In the genomic region with DNA sequence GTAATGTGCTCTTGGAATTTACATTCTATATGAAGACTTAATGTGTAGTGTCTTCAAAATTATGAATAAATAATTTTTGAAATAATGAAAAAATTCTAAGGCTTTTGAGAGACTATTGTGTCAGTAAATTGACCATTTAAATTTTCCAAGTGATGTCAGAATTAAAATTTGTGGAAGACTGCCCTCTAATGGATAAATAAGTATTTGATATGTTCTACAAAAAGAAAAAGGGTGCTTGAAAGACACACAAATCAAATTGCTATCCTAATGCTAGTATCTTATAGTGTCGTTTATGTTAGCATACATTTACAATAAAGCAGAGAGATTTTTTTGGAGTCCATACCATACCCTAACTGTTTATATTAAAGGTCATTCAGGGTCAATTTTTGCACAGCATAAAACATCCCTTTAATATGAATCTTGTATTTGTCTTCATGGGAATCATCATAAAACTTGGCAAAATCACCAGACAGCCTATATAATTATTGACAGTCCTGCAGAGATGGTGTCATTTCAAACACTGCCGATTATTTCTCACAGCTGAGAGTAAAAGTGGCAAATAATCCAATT, we compare ENCODE assay signal across 8 cellular contexts.
A peak's percentile ranks its signal among the peaks of the same experiment; 100 is the strongest.
DNase-seq lines count a peak whose midpoint lies in the region; ATAC-seq, FAIRE-seq and TF ChIP-seq lines count a peak whose summit lies in the region.

No MANE protein-coding gene starts in this region.

- in situ Hi-C loops in T47D (cut with HindIII; ENCODE audit: low pct_unique_long_range_greater_than_20kb, low sequenced_read_pairs): no loop called here

- no peak for TF ChIP-seq POLR2A in GM12891 (IDR thresholded peaks at IDR 0.05; ENCODE audit: low read depth, low read length)

- DNase-seq in DMS53 treated with DMSO at 0.1 percent for 48 hours (lab: John Stamatoyannopoulos, UW; ENCODE audit: unreplicated experiment) (peak; percentile 38), Kasumi-1 (lab: John Stamatoyannopoulos, UW) (peak; percentile 60 to 69), T47D (ENCODE audit: low read depth in 1 of 2, low spot score in 1 of 2) (peak; percentile 11 to 52), medulla oblongata (ENCODE audit: extremely low spot score) (peak; percentile 60), GM12891 (ENCODE audit: insufficient read length, low spot score) (no peak), UCSD-AML1 (lab: John Stamatoyannopoulos, UW; ENCODE audit: unreplicated experiment) (no peak)

- FAIRE-seq in GM12891 (lab: Jason Lieb, UNC): no peak

- ATAC-seq in HG03442 (IDR thresholded peaks at IDR 0.05; ENCODE audit: unreplicated experiment) (no peak), GM21367 (IDR thresholded peaks at IDR 0.05; ENCODE audit: unreplicated experiment) (no peak)

TF ChIP-seq in GM12891, 5 proteins besides CTCF, POLR2A, EP300 and RAD21:
- TF ChIP-seq SPI1 (IDR thresholded peaks at IDR 0.05; ENCODE audit: low read depth, low read length) (no peak), PAX5 (IDR thresholded peaks at IDR 0.05; ENCODE audit: insufficient read depth, low read length, severe bottlenecking) (no peak), POU2F2 (IDR thresholded peaks at IDR 0.05; ENCODE audit: low read depth, low read length) (no peak), TAF1 (IDR thresholded peaks at IDR 0.05; ENCODE audit: low read depth, low read length) (no peak)
TF ChIP-seq in GM12891: peak in this region for 0.

Comparison
In these comparisons a context has a peak if more than half of its experiments do, and no peak if none do; other contexts are left out.
1. DNase-seq: peak in DMS53 treated with DMSO at 0.1 percent for 48 hours (single experiment), Kasumi-1 (2 of 2), T47D (2 of 2) and medulla oblongata (single experiment); none in GM12891 (single experiment) and UCSD-AML1 (single experiment).